Comparison of ENCODE assay signal across 22 cellular contexts in the genomic region with DNA sequence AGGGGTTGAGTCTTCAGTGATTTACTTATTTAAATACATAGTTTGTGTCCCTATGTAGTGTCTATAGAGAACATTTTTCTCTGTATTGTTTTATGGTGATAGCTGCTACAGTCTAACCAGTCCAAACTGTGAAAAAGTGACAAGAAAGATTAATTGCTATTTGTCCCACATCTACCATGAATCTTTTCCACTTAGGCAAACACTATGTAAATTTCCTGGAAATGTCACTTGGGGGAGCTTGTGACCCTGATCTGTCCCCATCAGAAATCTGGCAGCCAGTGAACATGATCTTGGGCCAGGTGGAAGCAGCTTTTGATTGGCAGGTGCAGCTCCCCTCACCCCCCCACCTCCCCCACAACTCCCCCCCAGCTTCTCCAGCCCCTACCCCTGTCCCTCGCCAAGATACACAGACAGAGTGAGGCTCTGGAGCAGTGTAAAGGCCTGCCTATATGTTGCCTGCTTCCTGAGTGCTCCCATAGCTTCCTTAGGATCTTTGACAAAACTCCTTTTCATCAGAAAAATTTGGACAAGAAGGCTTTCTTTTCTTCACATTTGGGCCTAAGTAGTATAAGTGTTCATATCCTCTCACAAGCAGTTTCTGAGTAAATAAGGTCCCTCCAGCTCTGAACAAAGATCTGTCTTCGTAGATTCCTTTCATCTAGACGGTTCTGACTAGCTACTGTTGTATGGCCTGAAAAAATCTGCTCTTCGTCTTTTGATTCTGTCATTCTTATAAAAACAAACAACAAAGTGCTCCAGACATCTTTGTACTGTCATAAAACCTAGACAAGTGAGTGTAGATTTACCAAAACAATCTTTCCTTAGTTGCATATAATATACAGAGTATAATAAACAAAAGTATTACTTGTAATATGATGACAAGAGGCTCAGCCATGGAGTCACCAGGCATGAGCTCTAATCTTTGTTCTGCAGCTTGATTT. TPM values are rescaled to one million over a fixed set of nuclear protein-coding genes. Genes with fewer than 3 reads are reported as not detected.
"Had no signal": no experiment of that assay in that cellular context is flagged by ENCODE, and none has a peak within 500 bp of the region (broad histone marks: within the 10 kb centered on the region; RNA-seq: fewer than 3 reads in every experiment).

No MANE protein-coding gene starts in this region.

- ATAC-seq: activated CD4-positive, CD25-positive, alpha-beta regulatory T cell treated with anti-CD3 and anti-CD28 coated beads, Interleukin-2, amount 50 U/mL, for 24 hours; gastrocnemius medialis; heart right ventricle; left lobe of liver; natural killer cell; stimulated activated naive CD8-positive, alpha-beta T cell treated with anti-CD3 and anti-CD28 coated beads, Interleukin-15, amount 100 ng/mL, for 72 hours had no signal

- H3K27ac Mint-ChIP-seq: activated naive CD8-positive, alpha-beta T cell treated with anti-CD3 and anti-CD28 coated beads, Interleukin-2, amount 10 ng/mL, durations not matched to agents 7 days and 5 days; activated T-helper 1 cell treated with anti-CD3 and anti-CD28 coated beads, Interleukin-12 subunit alpha, Interleukin-12 subunit beta, Interleukin-2, Interleukin-4 antibody, amounts not matched to agents 30 ng/mL and 10 ng/mL and 1 ng/mL, durations not matched to agents 14 hours and 24 hours and 36 hours; dendritic cell treated with granulocyte-macrophage colony-stimulating factor and Interleukin-4, amounts not matched to agents 40 ng/mL and 50 ng/mL, for 4 days; natural killer cell; progenitor cell of endocrine pancreas; stimulated activated naive CD8-positive, alpha-beta T cell treated with anti-CD3 and anti-CD28 coated beads, Interleukin-15, amount 100 ng/mL, for 72 hours had no signal

- H3K27ac ChIP-seq: gastrocnemius medialis, heart right ventricle, right atrium auricular region, skin epidermis, upper lobe of left lung had no signal

- H3K4me3 Mint-ChIP-seq: activated naive CD8-positive, alpha-beta T cell treated with anti-CD3 and anti-CD28 coated beads, Interleukin-2, amount 10 ng/mL, durations not matched to agents 7 days and 5 days; activated T-helper 1 cell treated with anti-CD3 and anti-CD28 coated beads, Interleukin-12 subunit alpha, Interleukin-12 subunit beta, Interleukin-2, Interleukin-4 antibody, amounts not matched to agents 30 ng/mL and 10 ng/mL and 1 ng/mL, durations not matched to agents 14 hours and 24 hours and 36 hours; dendritic cell treated with granulocyte-macrophage colony-stimulating factor and Interleukin-4, amounts not matched to agents 40 ng/mL and 50 ng/mL, for 4 days; natural killer cell; stimulated activated naive CD8-positive, alpha-beta T cell treated with anti-CD3 and anti-CD28 coated beads, Interleukin-15, amount 100 ng/mL, for 72 hours had no signal

- DNase-seq: activated CD4-positive, alpha-beta T cell treated with anti-CD3 and anti-CD28 coated beads, Interleukin-2, amount 50 U/mL, for 1 hour; activated naive CD4-positive, alpha-beta T cell; activated naive CD8-positive, alpha-beta T cell treated with anti-CD3 and anti-CD28 coated beads, Interleukin-2, amount 10 ng/mL, durations not matched to agents 7 days and 5 days; effector memory CD4-positive, alpha-beta T cell; gastrocnemius medialis; heart right ventricle; islet precursor cell; natural killer cell; nucleus accumbens; stimulated activated naive CD8-positive, alpha-beta T cell treated with anti-CD3 and anti-CD28 coated beads, Interleukin-15, amount 100 ng/mL, for 72 hours; T1000 had no signal

- H3K36me3 ChIP-seq: gastrocnemius medialis, heart right ventricle, right atrium auricular region, upper lobe of left lung had no signal

- H3K27me3 Mint-ChIP-seq: activated naive CD8-positive, alpha-beta T cell treated with anti-CD3 and anti-CD28 coated beads, Interleukin-2, amount 10 ng/mL, durations not matched to agents 7 days and 5 days; dendritic cell treated with granulocyte-macrophage colony-stimulating factor and Interleukin-4, amounts not matched to agents 40 ng/mL and 50 ng/mL, for 4 days; progenitor cell of endocrine pancreas; stimulated activated naive CD8-positive, alpha-beta T cell treated with anti-CD3 and anti-CD28 coated beads, Interleukin-15, amount 100 ng/mL, for 72 hours had no signal

- H3K4me1 Mint-ChIP-seq: activated naive CD8-positive, alpha-beta T cell treated with anti-CD3 and anti-CD28 coated beads, Interleukin-2, amount 10 ng/mL, durations not matched to agents 7 days and 5 days; natural killer cell; stimulated activated naive CD8-positive, alpha-beta T cell treated with anti-CD3 and anti-CD28 coated beads, Interleukin-15, amount 100 ng/mL, for 72 hours had no signal

- H3K4me1 ChIP-seq: gastrocnemius medialis, heart right ventricle, right atrium auricular region, upper lobe of left lung had no signal

- H3K4me3 ChIP-seq: gastrocnemius medialis, heart right ventricle, right atrium auricular region, skin epidermis, upper lobe of left lung had no signal

- H3K9me3 ChIP-seq: gastrocnemius medialis, heart right ventricle, right atrium auricular region, upper lobe of left lung had no signal

- H3K27me3 ChIP-seq: gastrocnemius medialis, heart right ventricle, right atrium auricular region, upper lobe of left lung had no signal

- H3K36me3 Mint-ChIP-seq: activated naive CD8-positive, alpha-beta T cell treated with anti-CD3 and anti-CD28 coated beads, Interleukin-2, amount 10 ng/mL, durations not matched to agents 7 days and 5 days; natural killer cell had no signal

- H3K9me3 Mint-ChIP-seq: activated T-helper 1 cell treated with anti-CD3 and anti-CD28 coated beads, Interleukin-12 subunit alpha, Interleukin-12 subunit beta, Interleukin-2, Interleukin-4 antibody, amounts not matched to agents 30 ng/mL and 10 ng/mL and 1 ng/mL, durations not matched to agents 14 hours and 24 hours and 36 hours; stimulated activated naive CD8-positive, alpha-beta T cell treated with anti-CD3 and anti-CD28 coated beads, Interleukin-15, amount 100 ng/mL, for 72 hours had no signal

RNA-seq across cellular contexts. Expression of a gene that starts 31.6 kb away (rescaled TPM):
- total RNA-seq: activated CD8-positive, alpha-beta memory T cell treated with anti-CD3 and anti-CD28 coated beads for 36 hours; activated naive CD8-positive, alpha-beta T cell treated with anti-CD3 and anti-CD28 coated beads, Interleukin-2, amount 10 ng/mL, durations not matched to agents 7 days and 5 days; fibroblast of lung; gastrocnemius medialis; heart right ventricle; natural killer cell; progenitor cell of endocrine pancreas; right atrium auricular region; temporal lobe; upper lobe of left lung had no signal
